Comparison of ENCODE assay signal across 11 cellular contexts in the genomic region with DNA sequence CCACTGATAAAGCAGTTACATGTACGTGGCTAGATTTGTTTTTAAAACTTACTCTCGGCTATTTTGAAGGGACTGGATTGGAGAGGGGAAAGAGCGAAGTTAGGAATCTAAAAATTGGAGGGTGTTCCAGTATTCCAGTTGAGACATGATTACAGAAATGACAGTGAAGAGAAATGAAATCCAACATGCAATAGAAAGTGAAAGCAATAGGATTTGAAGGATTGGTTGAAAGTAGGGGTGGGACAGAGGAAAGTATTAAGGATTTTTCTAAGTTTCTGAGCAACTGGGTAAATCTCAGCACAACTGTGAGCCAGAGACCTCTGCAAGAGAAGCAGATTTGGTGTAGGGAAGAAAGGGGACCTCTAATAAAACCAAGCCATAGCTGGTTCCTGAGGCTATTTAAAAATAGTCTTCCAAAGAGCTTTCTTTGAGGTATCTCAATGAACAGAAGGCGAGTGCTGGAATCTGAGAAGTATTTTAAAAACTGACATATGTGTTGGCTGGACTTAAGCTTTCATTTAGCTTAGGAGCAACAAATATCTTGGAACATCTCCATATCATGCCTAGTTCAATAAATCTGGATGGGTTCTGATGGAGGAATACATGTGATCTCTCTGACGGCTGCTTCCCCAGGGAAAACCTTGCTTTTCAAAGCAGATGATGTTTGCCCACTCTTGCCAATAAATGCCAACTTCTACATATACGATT.
DNase-seq lines count a peak whose midpoint lies in the region; ATAC-seq and TF ChIP-seq lines count a peak whose summit lies in the region.
"Had no signal": no experiment of that assay in that cellular context is flagged by ENCODE, and none has a peak within 500 bp of the region (broad histone marks: within the 10 kb centered on the region; RNA-seq: fewer than 3 reads in every experiment).

No MANE protein-coding gene starts in this region.

- H3K4me1 Mint-ChIP-seq in endothelial cell (ENCODE audit: unreplicated experiment): peaks cover 28% of the 10 kb centered on the region

- H3K27me3 ChIP-seq in hepatocyte: no peaks in the 10 kb centered on the region

- WGBS in hepatocyte (ENCODE audit: low lambda C conversion rate, missing lambda C conversion rate): 68% methylated on average over 6 of the region's 6 CpGs

- H3K4me3 ChIP-seq in hepatocyte (no peak overlapping the region), skeletal muscle cell (ENCODE audit: low read depth, low read length) (peak overlapping the region; percentile 0)

- no peaks in the 10 kb centered on the region for H3K9me3 Mint-ChIP-seq in endothelial cell (ENCODE audit: unreplicated experiment)

- no peak for ATAC-seq in HG03520 (IDR thresholded peaks at IDR 0.05; ENCODE audit: unreplicated experiment)
- no peak for ATAC-seq in HG03139 (IDR thresholded peaks at IDR 0.05; ENCODE audit: unreplicated experiment)

- H2AFZ ChIP-seq in hepatocyte: no peak overlapping the region

- peaks cover 75% of the 10 kb centered on the region for H3K79me2 ChIP-seq in hepatocyte

- no peaks in the 10 kb centered on the region for H3K27me3 Mint-ChIP-seq in endothelial cell (ENCODE audit: unreplicated experiment)
- H3K27me3 Mint-ChIP-seq: progenitor cell of endocrine pancreas had no signal

- TF ChIP-seq CTCF in hepatocyte (IDR thresholded peaks at IDR 0.05; ENCODE audit: poor library complexity): no peak
- no peak for TF ChIP-seq CTCF in endothelial cell (IDR thresholded peaks at IDR 0.05; ENCODE audit: unreplicated experiment)

- no peaks in the 10 kb centered on the region for H3K36me3 ChIP-seq in hepatocyte (replicated peaks; ENCODE audit: insufficient read depth, low read depth)

- no peaks in the 10 kb centered on the region for H4K20me1 ChIP-seq in hepatocyte (ENCODE audit: insufficient read depth, poor library complexity, severe bottlenecking)

- no peak overlapping the region for H3K4me3 Mint-ChIP-seq in endothelial cell (ENCODE audit: unreplicated experiment)

- H3K9me3 ChIP-seq in hepatocyte (ENCODE audit: low read depth): no peaks in the 10 kb centered on the region

- H3K27ac ChIP-seq in caudate nucleus (ENCODE audit: low read depth, low read length) (peak overlapping the region; percentile 19), hepatocyte (peak overlapping the region; percentile 58)

- H3K4me2 ChIP-seq in hepatocyte: peak overlapping the region; percentile 30

- H3K36me3 Mint-ChIP-seq in endothelial cell (ENCODE audit: low read depth, unreplicated experiment): no peaks in the 10 kb centered on the region

- H3K9me2 ChIP-seq in hepatocyte (replicated peaks; ENCODE audit: insufficient read depth): no peaks in the 10 kb centered on the region

- H3K27ac Mint-ChIP-seq in endothelial cell (ENCODE audit: unreplicated experiment): no peak overlapping the region
- H3K27ac Mint-ChIP-seq: progenitor cell of endocrine pancreas had no signal

- DNase-seq in DMS 273 (lab: John Stamatoyannopoulos, UW; ENCODE audit: unreplicated experiment) (peak; percentile 91), caudate nucleus (lab: John Stamatoyannopoulos, UW) (peak in 1 of 61 donors; percentile 21), hepatocyte (ENCODE audit: low spot score) (no peak), skeletal muscle cell (ENCODE audit: low read depth) (no peak), endothelial cell (ENCODE audit: low spot score) (no peak)
- DNase-seq in activated naive CD4-positive, alpha-beta T cell treated with anti-CD3 and anti-CD28 coated beads, Interleukin-2, amount 50 U/mL, for 16 hours: no peak
- DNase-seq: activated T-cell treated with anti-CD3 and anti-CD28 coated beads, Interleukin-2, amount 50 U/mL, for 1 hour; NCI-H1436 had no signal

- H3K4me1 ChIP-seq in hepatocyte (ENCODE audit: insufficient read depth): peaks cover 19% of the 10 kb centered on the region
